Comparison of ENCODE assay signal across 17 cellular contexts in the genomic region with DNA sequence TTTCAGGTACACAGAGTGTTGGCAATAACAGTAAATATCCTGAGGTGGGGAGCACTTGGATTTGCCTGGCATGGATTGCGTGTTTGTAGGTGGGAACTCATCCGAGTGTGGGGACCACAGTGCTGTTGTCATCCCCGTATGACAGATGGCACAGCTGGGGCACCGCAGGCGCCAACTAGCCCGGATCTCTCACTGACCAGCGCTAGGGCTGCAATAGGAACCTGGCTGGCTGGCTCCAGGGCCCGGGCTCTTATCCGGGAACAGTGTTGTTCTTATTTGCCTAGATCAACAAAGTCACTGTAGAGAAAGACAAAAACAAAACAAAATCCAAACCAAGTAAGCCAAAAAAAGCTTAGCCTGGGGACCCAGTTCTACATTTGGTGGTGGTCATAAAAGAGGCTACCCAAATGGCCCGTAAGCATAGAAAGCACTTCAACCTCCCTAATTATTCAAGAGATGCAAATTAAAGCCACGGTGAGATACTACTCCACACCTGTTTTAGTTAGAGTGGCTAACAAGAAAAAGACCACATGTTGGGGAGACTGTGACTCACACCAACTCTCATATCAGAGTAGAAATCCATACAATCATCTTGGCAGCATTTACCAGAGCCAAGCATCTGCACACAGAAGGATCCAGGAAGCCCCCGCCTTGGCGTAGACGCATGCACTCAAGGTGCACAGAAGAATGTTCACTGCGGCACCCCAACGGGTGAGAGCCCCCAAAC. TPM values are rescaled to one million over a fixed set of nuclear protein-coding genes. Genes with fewer than 3 reads are reported as not detected.
DNase-seq lines count a peak whose midpoint lies in the region; ATAC-seq, FAIRE-seq and TF ChIP-seq lines count a peak whose summit lies in the region.
"Had no signal": no experiment of that assay in that cellular context is flagged by ENCODE, and none has a peak within 500 bp of the region (broad histone marks: within the 10 kb centered on the region; RNA-seq: fewer than 3 reads in every experiment).

No MANE protein-coding gene starts in this region.

- H3K9me3 Mint-ChIP-seq in activated CD8-positive, alpha-beta T cell treated with anti-CD3 and anti-CD28 coated beads for 36 hours = no peaks in the 10 kb centered on the region

- no peak overlapping the region for H3K23ac ChIP-seq in H1 (ENCODE audit: insufficient read length)

- ATAC-seq in activated CD4-positive, CD25-positive, alpha-beta regulatory T cell treated with anti-CD3 and anti-CD28 coated beads, Interleukin-2, amount 50 U/mL, for 24 hours = peak; percentile 34 to 49
- ATAC-seq in activated CD8-positive, alpha-beta T cell treated with anti-CD3 and anti-CD28 coated beads for 36 hours = peak; percentile 41
- peak; percentile 44 for ATAC-seq in stimulated activated naive CD8-positive, alpha-beta T cell treated with anti-CD3 and anti-CD28 coated beads, Interleukin-15, Interleukin-2, amounts not matched to agents 100 U/mL and 50 U/mL, for 24 hours
- ATAC-seq: A549, K562, left lung had no signal

- no peaks in the 10 kb centered on the region for H3K23me2 ChIP-seq in H1 (ENCODE audit: low read depth, low read length)

- peaks cover 38% of the 10 kb centered on the region for H3K36me3 Mint-ChIP-seq in activated CD8-positive, alpha-beta T cell treated with anti-CD3 and anti-CD28 coated beads for 36 hours (ENCODE audit: low read depth)

- DNase-seq in activated CD4-positive, CD25-positive, alpha-beta regulatory T cell treated with anti-CD3 and anti-CD28 coated beads, Interleukin-2, amount 50 U/mL, for 72 hours = no peak
- peak; percentile 16 for DNase-seq in activated CD8-positive, alpha-beta T cell treated with anti-CD3 and anti-CD28 coated beads for 36 hours
- DNase-seq in H1 (ENCODE audit: low read depth in 1 of 2, low spot score in 2 of 2) (no peak), GDM1 (lab: John Stamatoyannopoulos, UW) (no peak), GM19238 (ENCODE audit: insufficient read length, low spot score) (no peak), OCI-M2 (lab: John Stamatoyannopoulos, UW; ENCODE audit: unreplicated experiment) (no peak)
- DNase-seq in stimulated activated naive CD8-positive, alpha-beta T cell treated with anti-CD3 and anti-CD28 coated beads, Interleukin-15, Interleukin-2, amounts not matched to agents 100 U/mL and 50 U/mL, for 24 hours = no peak
- DNase-seq: colonic mucosa, esophagus squamous epithelium, H7, left lung, NCI-H1105, NCI-H446, OCI-M1 had no signal

- H3K4me1 Mint-ChIP-seq in activated CD8-positive, alpha-beta T cell treated with anti-CD3 and anti-CD28 coated beads for 36 hours (ENCODE audit: low read depth) = peaks cover 60% of the 10 kb centered on the region

- no peaks in the 10 kb centered on the region for H3K9me3 ChIP-seq in H1 (ENCODE audit: insufficient read depth in 2 of 2, low read depth in 1 of 2, low read length in 1 of 2)
- H3K9me3 ChIP-seq: A549, colonic mucosa, esophagus squamous epithelium, left lung had no signal

- H3K4me3 ChIP-seq in H1 (ENCODE audit: extremely low read depth in 1 of 4, insufficient read depth in 2 of 4, low read depth in 3 of 4, low read length in 4 of 4) = no peak overlapping the region
- H3K4me3 ChIP-seq: A549, colonic mucosa, esophagus squamous epithelium, K562, left lung had no signal

- H3K27ac ChIP-seq in H1 (ENCODE audit: low read depth, low read length) = no peak overlapping the region
- H3K27ac ChIP-seq: A549, colonic mucosa had no signal

- no peak overlapping the region for H3K9ac ChIP-seq in H1 (replicated peaks in 1 of 4; ENCODE audit: extremely low read depth in 1 of 4, low read depth in 3 of 4, low read length in 3 of 4)

- H3K4ac ChIP-seq in H1 (replicated peaks; ENCODE audit: insufficient read length, low read depth, low read length) = no peak overlapping the region

- H2AK5ac ChIP-seq in H1 (ENCODE audit: low read depth, low read length) = 0 out of 2 replicates have a peak overlapping the region, but pooled peaks have one; percentile 6

- CTCF ChIA-PET in activated CD8-positive, alpha-beta T cell treated with anti-CD3 and anti-CD28 coated beads for 36 hours (lab: Charles Lee) = interaction anchor here (1.4 to 2.2 kb wide), 3 partner anchors 12 to 226 kb away, joined by 3 to 7 read pairs (median 3); partner anchors contain the start of gene PFKFB3
- CTCF ChIA-PET in H1 (lab: Charles Lee; ENCODE audit: partially characterized antibody) = interaction anchor here (0.7 to 4.7 kb wide), 7 partner anchors 8 to 230 kb away, joined by 3 to 29 read pairs (median 5); partner anchors contain the start of gene PFKFB3

- H3K36me3 ChIP-seq in H1 (ENCODE audit: control insufficient read depth in 2 of 4, insufficient read depth in 4 of 4, low read length in 3 of 4) = no peaks in the 10 kb centered on the region; a peak in 1 of 8 replicates
- H3K36me3 ChIP-seq: colonic mucosa, esophagus squamous epithelium, left lung had no signal

- peaks cover 5 to 17% of the 10 kb centered on the region in 2 experiments for H4K20me1 ChIP-seq in H1 (replicated peaks in 1 of 2; ENCODE audit: control insufficient read depth in 1 of 2, insufficient read depth in 2 of 2, low read length in 2 of 2)

- peaks cover 0 to 13% of the 10 kb centered on the region in 2 experiments; a peak in 2 of 4 replicates for H3K79me2 ChIP-seq in H1 (ENCODE audit: control insufficient read depth in 1 of 2, insufficient read depth in 2 of 2, low read length in 2 of 2)

- TF ChIP-seq RAD21 in H1 (IDR thresholded peaks at IDR 0.05 in 1 of 2, conservative IDR thresholded peaks at IDR 0.05 in 1 of 2; ENCODE audit: low read depth in 2 of 2, low read length in 2 of 2) = no peak

- FAIRE-seq in H1 (lab: Jason Lieb, UNC) = no peak
- FAIRE-seq: A549, K562 had no signal

- no peak overlapping the region for H3K18ac ChIP-seq in H1 (ENCODE audit: extremely low read depth, low read length)

- H2BK15ac ChIP-seq in H1 (ENCODE audit: low read length) = no peak overlapping the region

- no peak overlapping the region for H2BK5ac ChIP-seq in H1 (ENCODE audit: low read depth, low read length)

- no peaks in the 10 kb centered on the region for H3K27me3 ChIP-seq in H1 (replicated peaks in 1 of 4; ENCODE audit: control insufficient read depth in 3 of 4, extremely low read depth in 1 of 4, insufficient read depth in 3 of 4, low read length in 3 of 4)
- H3K27me3 ChIP-seq: colonic mucosa, esophagus squamous epithelium, left lung had no signal

- H2BK120ac ChIP-seq in H1 (replicated peaks; ENCODE audit: low read depth, low read length) = no peak overlapping the region

- no peak overlapping the region for H3K14ac ChIP-seq in H1 (ENCODE audit: insufficient read length)

- no peak overlapping the region for H3K4me3 Mint-ChIP-seq in activated CD8-positive, alpha-beta T cell treated with anti-CD3 and anti-CD28 coated beads for 36 hours

- no peak for TF ChIP-seq POLR2A in H1 (IDR thresholded peaks at IDR 0.05; ENCODE audit: control extremely low read depth in 1 of 2, low read depth in 2 of 2, low read length in 2 of 2)

- 89% methylated on average over 16 of the region's 16 CpGs; no CpG with 5 or more reads in 1 of the 2 experiments for WGBS in H1 (ENCODE audit: extremely low coverage in 1 of 2, insufficient coverage in 1 of 2, insufficient read length in 1 of 2, insufficient replicate concordance in 2 of 2, low coverage in 1 of 2, low lambda C conversion rate in 2 of 2, missing lambda C conversion rate in 1 of 2), 2 experiments

- no peak overlapping the region for H4K91ac ChIP-seq in H1 (replicated peaks; ENCODE audit: insufficient read length, low read length)

- H3K79me1 ChIP-seq in H1 (ENCODE audit: low read depth, low read length) = peaks cover 11% of the 10 kb centered on the region

- intact Hi-C loops in activated CD8-positive, alpha-beta T cell treated with anti-CD3 and anti-CD28 coated beads for 36 hours (cut with micrococcal nuclease) = no loop called here

- H3K27me3 Mint-ChIP-seq in activated CD8-positive, alpha-beta T cell treated with anti-CD3 and anti-CD28 coated beads for 36 hours = no peaks in the 10 kb centered on the region

- no peak overlapping the region for H4K5ac ChIP-seq in H1 (ENCODE audit: insufficient read length, low read depth, low read length)

- POLR2A ChIA-PET in activated CD8-positive, alpha-beta T cell treated with anti-CD3 and anti-CD28 coated beads for 36 hours (lab: Charles Lee) = interaction anchor here (1.9 kb wide), 1 partner anchor 12 kb away, joined by 7 read pairs; no protein-coding TSS in a partner anchor
- POLR2A ChIA-PET in H1 (lab: Charles Lee; ENCODE audit: partially characterized antibody) = interaction anchor here (1.1 to 4.1 kb wide), 4 partner anchors 13 to 27 kb away, joined by 3 to 17 read pairs (median 7); partner anchors contain the start of gene PFKFB3

- no peak overlapping the region for H3K4me2 ChIP-seq in H1 (ENCODE audit: insufficient read depth in 1 of 2, low read depth in 2 of 2, low read length in 2 of 2)
- H3K4me2 ChIP-seq: A549 had no signal

- no peak overlapping the region for H2AFZ ChIP-seq in H1 (ENCODE audit: low read length)

- no peak for TF ChIP-seq CTCF in activated CD8-positive, alpha-beta T cell treated with anti-CD3 and anti-CD28 coated beads for 36 hours (IDR thresholded peaks at IDR 0.05)
- no peak for TF ChIP-seq CTCF in H1 (IDR thresholded peaks at IDR 0.05; ENCODE audit: control extremely low read depth in 1 of 3, insufficient read depth in 1 of 3, low read depth in 1 of 3, low read length in 3 of 3)

- no peak for TF ChIP-seq EP300 in H1 (IDR thresholded peaks at IDR 0.05; ENCODE audit: borderline replicate concordance in 1 of 2, low read depth in 2 of 2, low read length in 2 of 2)

- peaks cover 0 to 3% (median 0%) of the 10 kb centered on the region in 4 experiments; a peak in 1 of 7 replicates for H3K4me1 ChIP-seq in H1 (replicated peaks in 1 of 4; ENCODE audit: control insufficient read depth in 3 of 4, insufficient read depth in 4 of 4, low read length in 3 of 4)
- H3K4me1 ChIP-seq: A549, colonic mucosa had no signal

- H4K8ac ChIP-seq in H1 (ENCODE audit: extremely low read depth, insufficient read depth, low read length) = no peak overlapping the region

- peak overlapping the region; percentile 58 for H3K27ac Mint-ChIP-seq in activated CD8-positive, alpha-beta T cell treated with anti-CD3 and anti-CD28 coated beads for 36 hours

- H3K56ac ChIP-seq in H1 (replicated peaks; ENCODE audit: insufficient read length, low read depth, low read length) = no peak overlapping the region

- H2BK12ac ChIP-seq in H1 (ENCODE audit: low read depth, low read length) = no peak overlapping the region

- H2BK20ac ChIP-seq in H1 (ENCODE audit: low read length) = no peak overlapping the region

RNA-seq across cellular contexts. Expression of gene PFKFB3, which starts 27.2 kb away (rescaled TPM):
- 100 to 1,000 TPM; 107 to 117 TPM for total RNA-seq in activated CD8-positive, alpha-beta T cell treated with anti-CD3 and anti-CD28 coated beads for 36 hours
- total RNA-seq in H1 (2021; fragmentation: NEBNext Ultra II Directional; extraction: Animal tissue kit (Norgen Biotek cat#: 25700)) = 27.3 and 32.0 TPM in 2 replicates
- polyA plus RNA-seq in H1 (2011; rRNA removed) = 15.6 and 27.5 TPM in 2 replicates
- 16.8 TPM for polyA plus RNA-seq in H1 (2011; cell fraction: cytosol; rRNA removed)
- polyA plus RNA-seq in H1 (2011; cell fraction: nucleus; rRNA removed) = 47.6 TPM
- polyA plus RNA-seq in H1 (2012, experiment 1 of 2) = 18.4 to 25.7 TPM (median 22.3 TPM) in 4 replicates
- 11.8 TPM for polyA plus RNA-seq in H1 (2012, experiment 2 of 2)
- polyA plus RNA-seq in H1 (2013, experiment 1 of 2) = 11.7 TPM
- 11.3 TPM for polyA plus RNA-seq in H1 (2013, experiment 2 of 2)
- 28.8 and 34.1 TPM in 2 replicates for polyA minus RNA-seq in H1 (2011; rRNA and poly(A)+ RNA removed)
- 15.3 TPM for polyA minus RNA-seq in H1 (2011; cell fraction: cytosol; rRNA and poly(A)+ RNA removed)
- 55.3 TPM for polyA minus RNA-seq in H1 (2011; cell fraction: nucleus; rRNA and poly(A)+ RNA removed)
